6 cellular contexts compared by ENCODE assay signal in the genomic region with DNA sequence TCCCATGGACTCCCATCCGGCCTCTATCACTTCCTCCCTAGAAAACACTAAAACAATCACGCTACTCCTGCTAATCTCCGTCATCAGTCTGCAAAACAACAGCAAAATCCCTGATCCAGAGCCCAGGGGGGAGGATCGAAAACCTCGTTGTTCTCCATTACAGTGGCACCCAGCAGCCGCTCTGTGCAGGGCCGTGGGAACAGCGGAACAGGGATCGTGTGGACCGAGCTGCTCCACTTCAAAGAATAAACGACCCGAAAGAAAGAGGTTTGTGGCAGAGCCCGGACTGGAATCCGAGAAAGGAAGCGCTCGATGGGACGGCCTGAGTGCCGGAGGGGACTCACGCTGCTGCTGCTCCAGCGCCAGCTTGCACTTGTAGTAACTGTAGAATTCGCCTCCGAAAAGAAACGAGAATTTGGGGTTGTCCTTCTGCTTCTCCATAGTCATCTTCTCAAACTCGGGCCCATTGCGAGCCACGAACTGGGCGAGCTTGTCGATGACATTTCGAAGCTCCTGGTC. TPM values are rescaled to one million over a fixed set of nuclear protein-coding genes. Genes with fewer than 3 reads are reported as not detected.
DNase-seq lines count a peak whose midpoint lies in the region; ATAC-seq lines count a peak whose summit lies in the region.

No MANE protein-coding gene starts in this region.

- H3K27me3 ChIP-seq in H7 (ENCODE audit: control insufficient read depth, insufficient read depth, low read length) (no peaks in the 10 kb centered on the region), iPS DF 6.9 (ENCODE audit: control insufficient read depth, insufficient read depth, low read length) (no peaks in the 10 kb centered on the region), aorta (ENCODE audit: control insufficient read depth in 1 of 2, insufficient read depth in 2 of 2, low read length in 1 of 2) (no peaks in the 10 kb centered on the region)

- intact Hi-C loops in aorta (cut with DNase I), result no loop called here

- H3K27ac ChIP-seq in iPS DF 6.9 (ENCODE audit: low read length) (no peak overlapping the region), aorta (ENCODE audit: low read depth in 1 of 2, low read length in 2 of 2) (no peak overlapping the region)

- H3K4me3 ChIP-seq in H7 (ENCODE audit: insufficient read depth, low read depth, low read length) (peak overlapping the region; percentile 97), iPS DF 6.9 (ENCODE audit: low read length) (peak overlapping the region; percentile 85), aorta (ENCODE audit: low read length in 2 of 2) (peak overlapping the region; percentile 80)

- H3K36me3 ChIP-seq in H7 (replicated peaks; ENCODE audit: control insufficient read depth, insufficient read depth, low read length) (peaks cover 13% of the 10 kb centered on the region), iPS DF 6.9 (ENCODE audit: control insufficient read depth, insufficient read depth, low read length) (0 out of 2 replicates have a peak, but pooled peaks cover 6% of the 10 kb centered on the region), aorta (ENCODE audit: control insufficient read depth in 1 of 2, insufficient read depth in 2 of 2, low read length in 1 of 2) (peaks cover 0 to 2% of the 10 kb centered on the region in 2 donors)

- no peaks in the 10 kb centered on the region for H3K4me1 ChIP-seq in iPS DF 6.9 (ENCODE audit: control insufficient read depth, insufficient read depth, low read length)
- peaks cover 0 to 6% of the 10 kb centered on the region in 2 donors for H3K4me1 ChIP-seq in aorta (ENCODE audit: control insufficient read depth in 1 of 2, insufficient read depth in 2 of 2, low read length in 2 of 2)

- DNase-seq in H7 (peak; percentile 51), SK-MEL-5 (ENCODE audit: low read depth, low spot score) (peak; percentile 5), iPS DF 6.9 (ENCODE audit: low read depth, low spot score) (no peak), aorta (no peak), NCI-H2107 treated with DMSO at 0.1 percent for 48 hours (lab: John Stamatoyannopoulos, UW; ENCODE audit: unreplicated experiment) (no peak)

- no CpG with 5 or more reads among the region's 29 CpGs for WGBS in iPS DF 6.9 (ENCODE audit: insufficient coverage, insufficient read length)
- 1% methylated on average over 29 of the region's 29 CpGs for WGBS in aorta, 2 donors

- in situ Hi-C loops in SK-MEL-5 (cut with HindIII; ENCODE audit: low pct_unique_long_range_greater_than_20kb, low sequenced_read_pairs), result no loop called here

- ATAC-seq in aorta (ENCODE audit: low FRiP score), result no peak
- ATAC-seq in GM19351 (IDR thresholded peaks at IDR 0.05; ENCODE audit: unreplicated experiment), result no peak

- H3K9me3 ChIP-seq in iPS DF 6.9 (ENCODE audit: control insufficient read depth, insufficient read depth, low read length) (no peaks in the 10 kb centered on the region), aorta (ENCODE audit: control insufficient read depth, low read length) (no peaks in the 10 kb centered on the region)

RNA-seq across cellular contexts. Expression of a gene that starts 0.7 kb away (rescaled TPM):
- total RNA-seq in H7 (2014; rRNA removed; shearing (Covaris generic)), result 14.3 and 17.1 TPM in 2 replicates
- 2.0 and 2.4 TPM in 2 replicates for total RNA-seq in SK-MEL-5 (2014; rRNA removed; shearing (Covaris generic))
- 47.3 and 52.4 TPM in 2 replicates for polyA plus RNA-seq in SK-MEL-5 (2015; cell fraction: cytosol; rRNA removed)
- 61.4 and 73.8 TPM in 2 replicates for polyA plus RNA-seq in SK-MEL-5 (2015; cell fraction: nucleus; rRNA removed)
- total RNA-seq in aorta, result 10 to 100 TPM; 32.4 to 36.6 TPM
- 10 to 100 TPM in 1 of 2 donors, 1 to 10 TPM in 1; 5.5 to 17.4 TPM for polyA plus RNA-seq in aorta

RNA-seq across cellular contexts. Expression of a gene that starts 30.6 kb away (rescaled TPM):
- 12.5 and 14.7 TPM in 2 replicates for total RNA-seq in H7 (2014; rRNA removed; shearing (Covaris generic))
- total RNA-seq in SK-MEL-5 (2014; rRNA removed; shearing (Covaris generic)), result 19.8 and 26.9 TPM in 2 replicates
- polyA plus RNA-seq in SK-MEL-5 (2015; cell fraction: cytosol; rRNA removed), result 27.0 and 41.0 TPM in 2 replicates
- polyA plus RNA-seq in SK-MEL-5 (2015; cell fraction: nucleus; rRNA removed), result 15.8 and 20.6 TPM in 2 replicates
- total RNA-seq in aorta, result 10 to 100 TPM; 33.9 to 37.7 TPM
- polyA plus RNA-seq in aorta, result 10 to 100 TPM; 22.5 to 24.5 TPM

RNA-seq across cellular contexts. Expression of a gene that starts 45.4 kb away (rescaled TPM):
- 3.6 and 4.7 TPM in 2 replicates for total RNA-seq in H7 (2014; rRNA removed; shearing (Covaris generic))
- 2.2 and 2.6 TPM in 2 replicates for total RNA-seq in SK-MEL-5 (2014; rRNA removed; shearing (Covaris generic))
- 2.0 and 2.2 TPM in 2 replicates for polyA plus RNA-seq in SK-MEL-5 (2015; cell fraction: cytosol; rRNA removed)
- 9.7 and 10.3 TPM in 2 replicates for polyA plus RNA-seq in SK-MEL-5 (2015; cell fraction: nucleus; rRNA removed)
- total RNA-seq in aorta, result 1 to 10 TPM; 3.6 to 6.4 TPM
- 1 to 10 TPM; 1.4 to 8.2 TPM for polyA plus RNA-seq in aorta

RNA-seq across cellular contexts. Expression of a gene that starts 45.6 kb away (rescaled TPM):
- total RNA-seq in H7 (2014; rRNA removed; shearing (Covaris generic)), result 0.52 and 0.97 TPM in 2 replicates
- 0.29 and 0.53 TPM in 2 replicates for total RNA-seq in SK-MEL-5 (2014; rRNA removed; shearing (Covaris generic))
- polyA plus RNA-seq in SK-MEL-5 (2015; cell fraction: cytosol; rRNA removed), result 0.18 TPM in 1 of 2 replicates, not detected in the other
- not detected in 2 replicates for polyA plus RNA-seq in SK-MEL-5 (2015; cell fraction: nucleus; rRNA removed)
- total RNA-seq in aorta, result not detected
- not detected for polyA plus RNA-seq in aorta

Comparison
In these comparisons a context has a peak if more than half of its experiments do, and no peak if none do; other contexts are left out.
1. DNase-seq: peak in H7 (single experiment) and SK-MEL-5 (single experiment); none in iPS DF 6.9 (single experiment), aorta (0 of 2) and NCI-H2107 treated with DMSO at 0.1 percent for 48 hours (single experiment).
2. Peak in every context shown above with its lines, with median percentiles within 50 percentile points of each other: H3K4me3 ChIP-seq.